ENCODE assay signal across 24 cellular contexts in genomic region chr7:156074084-156074483, GRCh38.
"Had no signal": no experiment of that assay in that cellular context is flagged by ENCODE, and none has a peak within 500 bp of the region (broad histone marks: within the 10 kb centered on the region; RNA-seq: fewer than 3 reads in every experiment).

No MANE protein-coding gene starts in this region.

- H3K4me3 ChIP-seq: coronary artery, esophagus muscularis mucosa, gastroesophageal sphincter, heart left ventricle, hepatocyte, left ventricle myocardium inferior, lower lobe of right lung, ovary, sigmoid colon, tibial artery had no signal

- H3K4me1 Mint-ChIP-seq: stimulated activated effector memory CD8-positive, alpha-beta T cell treated with anti-CD3 and anti-CD28 coated beads, Interleukin-12 subunit alpha, Interleukin-12 subunit beta, amount 100 ng/mL, for 72 hours had no signal

- H3K36me3 ChIP-seq: esophagus muscularis mucosa, gastroesophageal sphincter, heart left ventricle, left ventricle myocardium inferior, lower lobe of right lung, ovary, sigmoid colon, tibial artery had no signal

- H3K9me3 ChIP-seq: esophagus muscularis mucosa, gastroesophageal sphincter, heart left ventricle, left ventricle myocardium inferior, lower lobe of right lung, ovary, sigmoid colon, testis, tibial artery had no signal

- ATAC-seq: foreskin keratinocyte; gastroesophageal sphincter; heart left ventricle; naive thymus-derived CD8-positive, alpha-beta T cell; right cardiac atrium; stimulated activated effector memory CD8-positive, alpha-beta T cell treated with anti-CD3 and anti-CD28 coated beads, Interleukin-12 subunit alpha, Interleukin-12 subunit beta, amount 100 ng/mL, for 72 hours; stimulated activated naive CD8-positive, alpha-beta T cell treated with anti-CD3 and anti-CD28 coated beads, Interleukin-15, Interleukin-2, amounts not matched to agents 100 U/mL and 50 U/mL, for 24 hours had no signal

- H3K4me1 ChIP-seq: esophagus muscularis mucosa, foreskin keratinocyte, gastroesophageal sphincter, heart left ventricle, left ventricle myocardium inferior, lower lobe of right lung, sigmoid colon, testis, tibial artery had no signal

- DNase-seq: dermis blood vessel endothelial cell; effector memory CD4-positive, alpha-beta T cell; foreskin keratinocyte; heart left ventricle; kidney; left ventricle myocardium inferior; lower lobe of right lung; occipital lobe; ovary; right cardiac atrium; sigmoid colon; stimulated activated CD4-positive, alpha-beta T cell treated with anti-CD3 and anti-CD28 coated beads, Interleukin-2, amount 100 ng/mL, for 24 hours; stimulated activated CD4-positive, alpha-beta T cell treated with anti-CD3 and anti-CD28 coated beads, Interleukin-4, amount 100 ng/mL, for 24 hours; stimulated activated naive CD8-positive, alpha-beta T cell treated with anti-CD3 and anti-CD28 coated beads, Interleukin-15, Interleukin-2, amounts not matched to agents 100 U/mL and 50 U/mL, for 24 hours; substantia nigra; testis; tibial artery had no signal

- H2AFZ ChIP-seq: hepatocyte had no signal

- H3K79me2 ChIP-seq: hepatocyte had no signal

- H3K4me3 Mint-ChIP-seq: naive thymus-derived CD8-positive, alpha-beta T cell; stimulated activated effector memory CD8-positive, alpha-beta T cell treated with anti-CD3 and anti-CD28 coated beads, Interleukin-12 subunit alpha, Interleukin-12 subunit beta, amount 100 ng/mL, for 72 hours; type B pancreatic cell had no signal

- H3K27ac Mint-ChIP-seq: naive thymus-derived CD8-positive, alpha-beta T cell; stimulated activated effector memory CD8-positive, alpha-beta T cell treated with anti-CD3 and anti-CD28 coated beads, Interleukin-12 subunit alpha, Interleukin-12 subunit beta, amount 100 ng/mL, for 72 hours; type B pancreatic cell had no signal

- H3K27me3 ChIP-seq: esophagus muscularis mucosa, foreskin keratinocyte, gastroesophageal sphincter, hepatocyte, ovary, sigmoid colon, testis, tibial artery had no signal

- H3K9me3 Mint-ChIP-seq: naive thymus-derived CD8-positive, alpha-beta T cell; stimulated activated effector memory CD8-positive, alpha-beta T cell treated with anti-CD3 and anti-CD28 coated beads, Interleukin-12 subunit alpha, Interleukin-12 subunit beta, amount 100 ng/mL, for 72 hours; type B pancreatic cell had no signal

- H3K27ac ChIP-seq: coronary artery, esophagus muscularis mucosa, foreskin keratinocyte, gastroesophageal sphincter, heart left ventricle, hepatocyte, left ventricle myocardium inferior, ovary, sigmoid colon, testis, tibial artery had no signal

- H3K36me3 Mint-ChIP-seq: naive thymus-derived CD8-positive, alpha-beta T cell; stimulated activated effector memory CD8-positive, alpha-beta T cell treated with anti-CD3 and anti-CD28 coated beads, Interleukin-12 subunit alpha, Interleukin-12 subunit beta, amount 100 ng/mL, for 72 hours; type B pancreatic cell had no signal

- H3K4me2 ChIP-seq: hepatocyte had no signal
